ENCODE assay signal across 8 cellular contexts in the genomic region with DNA sequence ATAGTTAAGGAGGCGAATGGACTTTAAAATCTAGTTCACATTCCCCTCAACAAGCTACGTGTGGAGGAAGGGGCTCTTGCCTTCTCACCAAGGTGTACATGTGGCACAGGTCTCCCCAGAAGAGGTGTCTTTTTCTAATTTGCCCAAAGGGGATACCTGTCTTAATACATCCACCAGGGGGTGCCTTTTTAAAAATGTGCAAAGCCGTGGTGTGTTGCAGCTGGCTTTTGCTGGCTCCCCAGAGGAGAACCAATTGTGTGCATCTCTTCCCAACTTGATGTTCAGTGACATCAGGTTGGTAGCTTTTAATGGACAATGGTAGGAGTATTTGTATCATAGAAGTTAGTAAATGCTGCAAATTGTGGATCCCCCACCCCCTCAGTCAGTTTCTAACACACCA. TPM values are rescaled to one million over a fixed set of nuclear protein-coding genes. Genes with fewer than 3 reads are reported as not detected.
DNase-seq lines count a peak whose midpoint lies in the region; ATAC-seq and TF ChIP-seq lines count a peak whose summit lies in the region.

No MANE protein-coding gene starts in this region.

- no peak overlapping the region for H3K4me3 ChIP-seq in CD4-positive, CD25-positive, alpha-beta regulatory T cell (ENCODE audit: low read depth, low read length)

- no peaks in the 10 kb centered on the region for H3K27me3 ChIP-seq in CD4-positive, CD25-positive, alpha-beta regulatory T cell (ENCODE audit: control insufficient read depth, insufficient read depth, low read length)

- H3K9me3 ChIP-seq in CD4-positive, CD25-positive, alpha-beta regulatory T cell (ENCODE audit: control insufficient read depth in 2 of 2, low read length in 2 of 2), result peaks cover 23 to 35% of the 10 kb centered on the region in 2 experiments

- intact Hi-C loops in posterior vena cava (cut with DNase I), result no loop called here

- peaks cover 29% of the 10 kb centered on the region for H3K36me3 ChIP-seq in CD4-positive, CD25-positive, alpha-beta regulatory T cell (ENCODE audit: control insufficient read depth, insufficient read depth, low read length)

- peaks cover 5% of the 10 kb centered on the region for H3K4me1 ChIP-seq in CD4-positive, CD25-positive, alpha-beta regulatory T cell (ENCODE audit: control insufficient read depth, insufficient read depth, low read length, poor library complexity, severe bottlenecking)

- peaks cover 7 to 20% (median 12%) of the 10 kb centered on the region in 4 donors for H3K4me1 Mint-ChIP-seq in CD4-positive, CD25-positive, alpha-beta regulatory T cell
- peaks cover 23% of the 10 kb centered on the region for H3K4me1 Mint-ChIP-seq in activated T-cell treated with anti-CD3 and anti-CD28 coated beads, Interleukin-2, amount 50 U/mL, for 24 hours (ENCODE audit: low read depth)
- no peaks in the 10 kb centered on the region for H3K4me1 Mint-ChIP-seq in type B pancreatic cell (ENCODE audit: unreplicated experiment)

- TF ChIP-seq CTCF in LNCAP (IDR thresholded peaks at IDR 0.05) (peak; percentile 14; the same call in 1 of the 2 replicates), type B pancreatic cell (conservative IDR thresholded peaks at IDR 0.05) (peak; percentile 62)

- peak; percentile 65 to 84 for ATAC-seq in CD4-positive, CD25-positive, alpha-beta regulatory T cell (ENCODE audit: low read depth in 2 of 2)
- ATAC-seq in GM19351 (IDR thresholded peaks at IDR 0.05; ENCODE audit: unreplicated experiment), result peak; percentile 61

- DNase-seq in CD4-positive, CD25-positive, alpha-beta regulatory T cell, result peak; percentile 28 to 77 (median 72)
- peak; percentile 39 for DNase-seq in activated T-cell treated with anti-CD3 and anti-CD28 coated beads, Interleukin-2, amount 50 U/mL, for 24 hours
- DNase-seq in iPS DF 4.7 (ENCODE audit: extremely low read depth, low spot score), result peak; percentile 41
- DNase-seq in type B pancreatic cell (ENCODE audit: extremely low spot score, unreplicated experiment), result no peak
- no peak for DNase-seq in posterior vena cava (ENCODE audit: low spot score)
- no peak for DNase-seq in H4 (ENCODE audit: low spot score)

- peaks cover 45% of the 10 kb centered on the region for H3K36me3 Mint-ChIP-seq in CD4-positive, CD25-positive, alpha-beta regulatory T cell
- peaks cover 78% of the 10 kb centered on the region for H3K36me3 Mint-ChIP-seq in activated T-cell treated with anti-CD3 and anti-CD28 coated beads, Interleukin-2, amount 50 U/mL, for 24 hours (ENCODE audit: low read depth)
- peaks cover 54% of the 10 kb centered on the region for H3K36me3 Mint-ChIP-seq in type B pancreatic cell

- H3K27me3 Mint-ChIP-seq in CD4-positive, CD25-positive, alpha-beta regulatory T cell, result no peaks in the 10 kb centered on the region
- H3K27me3 Mint-ChIP-seq in activated T-cell treated with anti-CD3 and anti-CD28 coated beads, Interleukin-2, amount 50 U/mL, for 24 hours, result no peaks in the 10 kb centered on the region
- no peaks in the 10 kb centered on the region for H3K27me3 Mint-ChIP-seq in type B pancreatic cell

- peak overlapping the region in 2 of 3 donors; percentile 59 to 67 for H3K27ac Mint-ChIP-seq in CD4-positive, CD25-positive, alpha-beta regulatory T cell
- peak overlapping the region; percentile 93 for H3K27ac Mint-ChIP-seq in activated T-cell treated with anti-CD3 and anti-CD28 coated beads, Interleukin-2, amount 50 U/mL, for 24 hours
- H3K27ac Mint-ChIP-seq in type B pancreatic cell, result no peak overlapping the region

- peak overlapping the region in 1 of 4 donors; percentile 11 for H3K4me3 Mint-ChIP-seq in CD4-positive, CD25-positive, alpha-beta regulatory T cell
- H3K4me3 Mint-ChIP-seq in activated T-cell treated with anti-CD3 and anti-CD28 coated beads, Interleukin-2, amount 50 U/mL, for 24 hours, result peak overlapping the region; percentile 24
- no peak overlapping the region for H3K4me3 Mint-ChIP-seq in type B pancreatic cell

- H3K9me3 Mint-ChIP-seq in CD4-positive, CD25-positive, alpha-beta regulatory T cell, result peaks cover 0 to 28% (median 16%) of the 10 kb centered on the region in 7 donors
- H3K9me3 Mint-ChIP-seq in activated T-cell treated with anti-CD3 and anti-CD28 coated beads, Interleukin-2, amount 50 U/mL, for 24 hours, result peaks cover 32% of the 10 kb centered on the region
- peaks cover 7% of the 10 kb centered on the region for H3K9me3 Mint-ChIP-seq in type B pancreatic cell

- H3K27ac ChIP-seq in CD4-positive, CD25-positive, alpha-beta regulatory T cell (ENCODE audit: insufficient read depth, low read length, poor library complexity, severe bottlenecking), result no peak overlapping the region

RNA-seq across cellular contexts. Expression of a gene that starts 33.8 kb away (rescaled TPM):
- total RNA-seq in CD4-positive, CD25-positive, alpha-beta regulatory T cell, result 27.5 TPM
- 10 to 100 TPM; 60.7 to 73.4 (median 66.5) TPM for polyA plus RNA-seq in CD4-positive, CD25-positive, alpha-beta regulatory T cell
- total RNA-seq in type B pancreatic cell (ENCODE audit: low replicate concordance) (11.9 and 21.4 TPM in 2 replicates), posterior vena cava (10 to 100 TPM; 30.3 to 30.6 TPM)
- total RNA-seq in H4 (2014; rRNA removed; shearing (Covaris generic)), result 29.9 and 35.4 TPM in 2 replicates

RNA-seq across cellular contexts. Expression of a gene that starts 50.5 kb away (rescaled TPM):
- total RNA-seq in CD4-positive, CD25-positive, alpha-beta regulatory T cell, result 5.8 TPM
- 1 to 10 TPM; 3.5 to 6.1 (median 4.0) TPM for polyA plus RNA-seq in CD4-positive, CD25-positive, alpha-beta regulatory T cell
- total RNA-seq in type B pancreatic cell (ENCODE audit: low replicate concordance) (1.6 and 3.6 TPM in 2 replicates), posterior vena cava (not detected)
- total RNA-seq in H4 (2014; rRNA removed; shearing (Covaris generic)), result 0.88 and 3.9 TPM in 2 replicates

Comparison
In these comparisons a context has a peak if more than half of its experiments do, and no peak if none do; other contexts are left out.
1. DNase-seq: peak in CD4-positive, CD25-positive, alpha-beta regulatory T cell (3 of 3), activated T-cell treated with anti-CD3 and anti-CD28 coated beads, Interleukin-2, amount 50 U/mL, for 24 hours (single experiment) and iPS DF 4.7 (single experiment); none in type B pancreatic cell (single experiment), posterior vena cava (single experiment) and H4 (single experiment).